In genomic region chr6:135087803-135088202, GRCh38 we compare ENCODE assay signal across 10 cellular contexts. TPM values are rescaled to one million over a fixed set of nuclear protein-coding genes. Genes with fewer than 3 reads are reported as not detected.
DNase-seq lines count a peak whose midpoint lies in the region; ATAC-seq and TF ChIP-seq lines count a peak whose summit lies in the region.
"Had no signal": no experiment of that assay in that cellular context is flagged by ENCODE, and none has a peak within 500 bp of the region (broad histone marks: within the 10 kb centered on the region; RNA-seq: fewer than 3 reads in every experiment).

No MANE protein-coding gene starts in this region.

- no peak overlapping the region for H2AFZ ChIP-seq in hepatocyte

- peak; percentile 39 for ATAC-seq in GM19395 (IDR thresholded peaks at IDR 0.05; ENCODE audit: unreplicated experiment)
- ATAC-seq in natural killer cell = peak; percentile 47 to 68 (median 56)
- no peak for ATAC-seq in HG03565 (IDR thresholded peaks at IDR 0.05; ENCODE audit: unreplicated experiment)

- TF ChIP-seq CTCF in NB4 (IDR thresholded peaks at IDR 0.05; ENCODE audit: low read depth, low read length) (no peak), natural killer cell (IDR thresholded peaks at IDR 0.05) (no peak), hepatocyte (IDR thresholded peaks at IDR 0.05; ENCODE audit: poor library complexity) (no peak)

- H3K9me2 ChIP-seq in hepatocyte (replicated peaks; ENCODE audit: insufficient read depth) = no peaks in the 10 kb centered on the region

- H3K9me3 Mint-ChIP-seq in natural killer cell = no peaks in the 10 kb centered on the region

- intact Hi-C loops in natural killer cell (cut with micrococcal nuclease) = loop anchor here (2.0 kb wide), 1 partner anchor 95 kb away; no protein-coding TSS in a partner anchor

- TF ChIP-seq POLR2A in NB4 (IDR thresholded peaks at IDR 0.05; ENCODE audit: extremely low read depth, insufficient read length) = no peak

- H4K20me1 ChIP-seq in hepatocyte (ENCODE audit: insufficient read depth, poor library complexity, severe bottlenecking) = no peaks in the 10 kb centered on the region

- H3K27ac Mint-ChIP-seq in natural killer cell = peak overlapping the region in 1 of 2 donors; percentile 70

- no peaks in the 10 kb centered on the region for H3K79me2 ChIP-seq in hepatocyte

- peaks cover 36% of the 10 kb centered on the region in 2 donors for H3K4me1 Mint-ChIP-seq in natural killer cell

- DNase-seq in NB4 (ENCODE audit: low read depth) (peak; percentile 14), natural killer cell (no peak), hepatocyte (ENCODE audit: low spot score) (no peak), NCI-H524 treated with DMSO at 0.1 percent for 48 hours (lab: John Stamatoyannopoulos, UW) (no peak), SHP77 (lab: John Stamatoyannopoulos, UW) (no peak)
- peak; percentile 10 for DNase-seq in activated effector memory CD4-positive, alpha-beta T cell treated with Interleukin-2 at 50 U/mL for 16 hours
- DNase-seq: NCI-H1417 treated with DMSO at 0.1 percent for 48 hours, substantia nigra had no signal

- no peaks in the 10 kb centered on the region for H3K9me3 ChIP-seq in hepatocyte (ENCODE audit: low read depth)

- H3K27me3 ChIP-seq in hepatocyte = no peaks in the 10 kb centered on the region

- H3K4me3 Mint-ChIP-seq in natural killer cell = peak overlapping the region; percentile 25

- H3K27me3 Mint-ChIP-seq in natural killer cell (ENCODE audit: low read depth in 2 of 2) = no peaks in the 10 kb centered on the region

- H3K36me3 Mint-ChIP-seq in natural killer cell = no peaks in the 10 kb centered on the region

- no peak overlapping the region for H3K4me3 ChIP-seq in NB4 (ENCODE audit: low read depth, low read length)
- H3K4me3 ChIP-seq in hepatocyte = no peak overlapping the region

- no peak overlapping the region for H3K4me2 ChIP-seq in hepatocyte

- no peaks in the 10 kb centered on the region for H3K4me1 ChIP-seq in hepatocyte (ENCODE audit: insufficient read depth)

- WGBS in hepatocyte (ENCODE audit: low lambda C conversion rate, missing lambda C conversion rate) = 83% methylated on average over 5 of the region's 5 CpGs

- no peak overlapping the region for H3K27ac ChIP-seq in hepatocyte

- H3K36me3 ChIP-seq in hepatocyte (replicated peaks; ENCODE audit: insufficient read depth, low read depth) = no peaks in the 10 kb centered on the region

RNA-seq across cellular contexts. Expression of gene HBS1L, which starts 33.2 kb away (rescaled TPM):
- 10 to 100 TPM; 75.3 to 82.2 (median 80.1) TPM for total RNA-seq in natural killer cell
- total RNA-seq in hepatocyte = 70.0 and 70.6 TPM in 2 replicates
- polyA plus RNA-seq in hepatocyte = 43.0 and 44.5 TPM in 2 replicates

Comparison
In these comparisons a context has a peak if more than half of its experiments do, and no peak if none do; other contexts are left out.
1. DNase-seq: peak in NB4 (single experiment) and activated effector memory CD4-positive, alpha-beta T cell treated with Interleukin-2 at 50 U/mL for 16 hours (single experiment); none in natural killer cell (single experiment), hepatocyte (single experiment), NCI-H524 treated with DMSO at 0.1 percent for 48 hours (single experiment) and SHP77 (0 of 2).